Comparison of ENCODE assay signal across 22 cellular contexts in the genomic region with DNA sequence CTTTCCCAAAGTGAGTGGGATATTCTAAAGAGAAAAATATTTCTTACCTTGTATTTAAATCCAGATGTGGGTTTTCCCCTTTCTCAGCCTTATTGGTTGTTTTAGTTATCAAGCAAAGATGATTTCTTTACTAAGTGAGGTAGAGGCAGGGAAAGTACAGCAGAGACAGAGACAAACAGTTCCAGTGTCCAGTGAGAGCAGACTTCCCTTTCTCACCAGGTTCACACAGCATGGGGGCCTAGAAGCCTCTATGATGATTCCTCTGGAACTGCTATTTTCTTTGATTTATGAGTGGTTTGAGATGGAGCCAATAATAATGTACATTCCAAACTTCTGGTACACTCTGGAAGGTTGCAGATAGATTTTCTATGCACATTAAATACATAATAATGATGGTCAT.
"Had no signal": no experiment of that assay in that cellular context is flagged by ENCODE, and none has a peak within 500 bp of the region (broad histone marks: within the 10 kb centered on the region; RNA-seq: fewer than 3 reads in every experiment).

No MANE protein-coding gene starts in this region.

- ATAC-seq: activated CD4-positive, CD25-positive, alpha-beta regulatory T cell treated with anti-CD3 and anti-CD28 coated beads, Interleukin-2, amount 50 U/mL, for 24 hours; left ventricle myocardium superior; natural killer cell treated with Interleukin-12 subunit alpha and Interleukin-12 subunit beta and Interleukin-15 and Interleukin-18, amount 100 ng/mL, for 72 hours had no signal

- H3K9me3 ChIP-seq: ascending aorta, right atrium auricular region, transverse colon had no signal

- H3K4me1 ChIP-seq: ascending aorta, right atrium auricular region had no signal

- H3K27ac ChIP-seq: ascending aorta, dorsolateral prefrontal cortex, right atrium auricular region, skin epidermis, transverse colon had no signal

- H3K36me3 ChIP-seq: ascending aorta, right atrium auricular region, transverse colon had no signal

- FAIRE-seq: endometrium, kidney had no signal

- H3K36me3 Mint-ChIP-seq: natural killer cell treated with Interleukin-12 subunit alpha and Interleukin-12 subunit beta and Interleukin-15 and Interleukin-18, amount 100 ng/mL, for 72 hours had no signal

- H3K4me3 Mint-ChIP-seq: natural killer cell treated with Interleukin-12 subunit alpha and Interleukin-12 subunit beta and Interleukin-15 and Interleukin-18, amount 100 ng/mL, for 72 hours had no signal

- H3K27ac Mint-ChIP-seq: natural killer cell treated with Interleukin-12 subunit alpha and Interleukin-12 subunit beta and Interleukin-15 and Interleukin-18, amount 100 ng/mL, for 72 hours; progenitor cell of endocrine pancreas had no signal

- H3K4me3 ChIP-seq: ascending aorta, dorsolateral prefrontal cortex, right atrium auricular region, skin epidermis, transverse colon had no signal

- DNase-seq: activated naive CD4-positive, alpha-beta T cell; activated T-cell treated with anti-CD3 and anti-CD28 coated beads for 4 hours; dorsolateral prefrontal cortex; glutamatergic neuron; hypothalamus; kidney; left ventricle myocardium superior; mesenchymal stem cell; nucleus accumbens; stimulated activated CD4-positive, alpha-beta T cell treated with anti-CD3 and anti-CD28 coated beads, Interleukin-15, amount 100 ng/mL, for 24 hours; stimulated activated CD4-positive, alpha-beta T cell treated with anti-CD3 and anti-CD28 coated beads, Interleukin-4, amount 100 ng/mL, for 1 hour; stimulated activated naive CD4-positive, alpha-beta T cell treated with Interleukin-2 at 50 U/mL for 16 hours; substantia nigra; T-helper 9 cell; transverse colon had no signal

- H3K27me3 ChIP-seq: ascending aorta, dorsolateral prefrontal cortex, right atrium auricular region, transverse colon had no signal
